25 cellular contexts compared by ENCODE assay signal in genomic region chr4:179485781-179486180, GRCh38.
"Had no signal": no experiment of that assay in that cellular context is flagged by ENCODE, and none has a peak within 500 bp of the region (broad histone marks: within the 10 kb centered on the region; RNA-seq: fewer than 3 reads in every experiment).

No MANE protein-coding gene starts in this region.

- ATAC-seq: left colon; left lung; lower lobe of right lung; naive thymus-derived CD8-positive, alpha-beta T cell; right lobe of liver; stimulated activated memory B cell treated with anti-CD40 and anti-IgM and Interleukin-4, amounts not matched to agents 10 μg/mL and 1 μg/mL and 100 μg/mL, for 72 hours; stimulated activated naive CD8-positive, alpha-beta T cell treated with anti-CD3 and anti-CD28 coated beads, Interleukin-15, amount 100 ng/mL, for 72 hours had no signal

- H3K9me3 ChIP-seq: lower lobe of right lung, neutrophil, right atrium auricular region, right lobe of liver, tibial nerve, uterus had no signal

- H3K4me3 ChIP-seq: left lung, lower lobe of right lung, neural progenitor cell, right atrium auricular region, right lobe of liver, smooth muscle cell, tibial nerve, uterus had no signal

- H3K79me2 ChIP-seq: parathyroid adenoma had no signal

- H3K27me3 ChIP-seq: left lung, neural progenitor cell, neutrophil, right atrium auricular region, right lobe of liver, tibial nerve, uterus had no signal

- H3K4me2 ChIP-seq: neural progenitor cell, smooth muscle cell had no signal

- DNase-seq: immature natural killer cell; kidney; left colon; left lung; lower lobe of right lung; mammary epithelial cell; mesenchymal stem cell; naive thymus-derived CD8-positive, alpha-beta T cell; occipital lobe; right lobe of liver; stimulated activated CD4-positive, alpha-beta T cell treated with anti-CD3 and anti-CD28 coated beads, Interleukin-1b, Interleukin-23, amount 100 ng/mL, for 48 hours; stimulated activated CD4-positive, alpha-beta T cell treated with anti-CD3 and anti-CD28 coated beads, Interleukin-2, amount 100 ng/mL, for 48 hours; stimulated activated CD4-positive, alpha-beta T cell treated with anti-CD3 and anti-CD28 coated beads, Interleukin-4, amount 100 ng/mL, for 4 hours; stimulated activated CD8-positive, alpha-beta memory T cell treated with anti-CD3 and anti-CD28 coated beads, Interleukin-4, amount 100 ng/mL, for 48 hours; stimulated activated naive CD4-positive, alpha-beta T cell treated with Interleukin-2 at 50 U/mL for 16 hours; stimulated activated naive CD8-positive, alpha-beta T cell treated with anti-CD3 and anti-CD28 coated beads, Interleukin-15, amount 100 ng/mL, for 72 hours; uterus had no signal

- H3K27ac ChIP-seq: left lung, lower lobe of right lung, neural progenitor cell, neutrophil, parathyroid adenoma, right atrium auricular region, right lobe of liver, tibial nerve, uterus had no signal

- H3K4me1 ChIP-seq: left lung, lower lobe of right lung, neural progenitor cell, parathyroid adenoma, right atrium auricular region, right lobe of liver, tibial nerve, uterus had no signal

- H3K36me3 ChIP-seq: left lung, lower lobe of right lung, neural progenitor cell, neutrophil, right atrium auricular region, right lobe of liver, tibial nerve, uterus had no signal

- FAIRE-seq: islet of Langerhans, kidney had no signal

- H2AFZ ChIP-seq: parathyroid adenoma had no signal
